30 cellular contexts compared by ENCODE assay signal in genomic region chr3:134971359-134971758, GRCh38.
"Had no signal": no experiment of that assay in that cellular context is flagged by ENCODE, and none has a peak within 500 bp of the region (broad histone marks: within the 10 kb centered on the region; RNA-seq: fewer than 3 reads in every experiment).

No MANE protein-coding gene starts in this region.

- ATAC-seq: activated CD4-positive, alpha-beta T cell treated with anti-CD3 and anti-CD28 coated beads for 36 hours; activated CD8-positive, alpha-beta T cell treated with anti-CD3 and anti-CD28 coated beads, Interleukin-2, amount 10 ng/mL, durations not matched to agents 7 days and 5 days; activated naive CD4-positive, alpha-beta T cell treated with anti-CD3 and anti-CD28 coated beads, Interleukin-2, amount 50 U/mL, for 72 hours; activated naive CD8-positive, alpha-beta T cell treated with anti-CD3 and anti-CD28 coated beads, Interleukin-2, amount 50 U/mL, for 24 hours; activated T-cell treated with anti-CD3 and anti-CD28 coated beads, Interleukin-2, amount 50 U/mL, for 4 hours; body of pancreas; Panc1 had no signal

- H3K4me1 Mint-ChIP-seq: activated CD4-positive, alpha-beta T cell treated with anti-CD3 and anti-CD28 coated beads for 36 hours; activated naive CD8-positive, alpha-beta T cell treated with anti-CD3 and anti-CD28 coated beads, Interleukin-2, amount 50 U/mL, for 24 hours had no signal

- H3K27me3 Mint-ChIP-seq: activated CD4-positive, alpha-beta T cell treated with anti-CD3 and anti-CD28 coated beads for 36 hours had no signal

- H3K4me3 Mint-ChIP-seq: activated CD4-positive, alpha-beta T cell treated with anti-CD3 and anti-CD28 coated beads for 36 hours; activated CD8-positive, alpha-beta T cell treated with anti-CD3 and anti-CD28 coated beads, Interleukin-2, amount 10 ng/mL, durations not matched to agents 7 days and 5 days; activated naive CD8-positive, alpha-beta T cell treated with anti-CD3 and anti-CD28 coated beads, Interleukin-2, amount 50 U/mL, for 24 hours; activated T-cell treated with anti-CD3 and anti-CD28 coated beads, Interleukin-2, amount 50 U/mL, for 4 hours had no signal

- H3K9me2 ChIP-seq: SK-N-SH had no signal

- H3K9me3 ChIP-seq: ascending aorta, body of pancreas, MG63, SJCRH30, SK-N-SH had no signal

- H3K27ac ChIP-seq: ascending aorta, body of pancreas, KMS-11, RWPE1, SJCRH30, VCaP had no signal

- H3K36me3 Mint-ChIP-seq: activated naive CD4-positive, alpha-beta T cell treated with anti-CD3 and anti-CD28 coated beads, Interleukin-2, amount 50 U/mL, for 72 hours had no signal

- H3K27ac Mint-ChIP-seq: activated CD4-positive, alpha-beta T cell treated with anti-CD3 and anti-CD28 coated beads for 36 hours; activated CD8-positive, alpha-beta T cell treated with anti-CD3 and anti-CD28 coated beads, Interleukin-2, amount 10 ng/mL, durations not matched to agents 7 days and 5 days; activated naive CD4-positive, alpha-beta T cell treated with anti-CD3 and anti-CD28 coated beads, Interleukin-2, amount 50 U/mL, for 72 hours; activated naive CD8-positive, alpha-beta T cell treated with anti-CD3 and anti-CD28 coated beads, Interleukin-2, amount 50 U/mL, for 24 hours had no signal

- H3K27me3 ChIP-seq: ascending aorta, body of pancreas, MG63, SJCRH30 had no signal

- H3K4me1 ChIP-seq: ascending aorta, body of pancreas, SJCRH30 had no signal

- DNase-seq: activated CD4-positive, alpha-beta T cell treated with anti-CD3 and anti-CD28 coated beads for 36 hours; activated CD4-positive, alpha-beta T cell treated with anti-CD3 and anti-CD28 coated beads, Interleukin-2, amount 50 U/mL, for 4 hours; activated CD8-positive, alpha-beta T cell treated with anti-CD3 and anti-CD28 coated beads, Interleukin-2, amount 10 ng/mL, durations not matched to agents 7 days and 5 days; activated effector memory CD4-positive, alpha-beta T cell treated with anti-CD3 and anti-CD28 coated beads, Interleukin-2, amount 50 U/mL, for 16 hours; activated naive CD4-positive, alpha-beta T cell treated with Interleukin-2 at 50 U/mL for 16 hours; activated naive CD8-positive, alpha-beta T cell treated with anti-CD3 and anti-CD28 coated beads, Interleukin-2, amount 50 U/mL, for 24 hours; activated T-cell treated with anti-CD3 and anti-CD28 coated beads, Interleukin-2, amount 50 U/mL, for 4 hours; amniotic stem cell; body of pancreas; MG63; MV-4-11; NCI-H1092 treated with DMSO at 0.1 percent for 48 hours; NCI-H1417 treated with DMSO at 0.1 percent for 48 hours; NCI-H187; NCI-H2081 treated with DMSO at 0.1 percent for 48 hours; NCI-H446; NCI-H526; NCI-H82; NK-92 treated with Interleukin-12 subunit alpha and Interleukin-12 subunit beta, amount 100 ng/mL, for 24 hours; OCI-M1; Right ventricle myocardium superior; SJCRH30; SK-N-SH; T-helper 1 cell had no signal

- H3K9ac ChIP-seq: KMS-11, SK-N-SH had no signal

- H3K4me2 ChIP-seq: KMS-11, SK-N-SH had no signal

- H3K36me3 ChIP-seq: ascending aorta, MG63, SJCRH30 had no signal

- H3K4me3 ChIP-seq: ascending aorta, body of pancreas, MG63, SJCRH30 had no signal

- H3K9me3 Mint-ChIP-seq: activated naive CD4-positive, alpha-beta T cell treated with anti-CD3 and anti-CD28 coated beads, Interleukin-2, amount 50 U/mL, for 72 hours; activated T-cell treated with anti-CD3 and anti-CD28 coated beads, Interleukin-2, amount 50 U/mL, for 4 hours had no signal
